In genomic region chr7:152177696-152178404, GRCh38 we compare ENCODE assay signal across 1 cellular context.
A peak's percentile ranks its signal among the peaks of the same experiment; 100 is the strongest.
TF ChIP-seq lines count a peak whose summit lies in the region.

No MANE protein-coding gene starts in this region.

TF ChIP-seq in SK-N-SH, 30 proteins besides CTCF, POLR2A, EP300 and RAD21 (continued from another document):
- peak; percentile 75 for TF ChIP-seq PBX3 (IDR thresholded peaks at IDR 0.05)
- TF ChIP-seq TCF12 (IDR thresholded peaks at IDR 0.05) = peak; percentile 83
- TF ChIP-seq TEAD4 (IDR thresholded peaks at IDR 0.05; ENCODE audit: borderline replicate concordance, insufficient read depth) = 0 out of 2 replicates have a peak, but pooled peaks have one; percentile 27
